ENCODE assay signal across 1 cellular context in genomic region chr16:67040906-67041305, GRCh38.
TF ChIP-seq lines count a peak whose summit lies in the region.

No MANE protein-coding gene starts in this region.

TF ChIP-seq in GM12878, 131 proteins besides CTCF, POLR2A, EP300 and RAD21 (continued from another document):
- TF ChIP-seq, protein P1, sequence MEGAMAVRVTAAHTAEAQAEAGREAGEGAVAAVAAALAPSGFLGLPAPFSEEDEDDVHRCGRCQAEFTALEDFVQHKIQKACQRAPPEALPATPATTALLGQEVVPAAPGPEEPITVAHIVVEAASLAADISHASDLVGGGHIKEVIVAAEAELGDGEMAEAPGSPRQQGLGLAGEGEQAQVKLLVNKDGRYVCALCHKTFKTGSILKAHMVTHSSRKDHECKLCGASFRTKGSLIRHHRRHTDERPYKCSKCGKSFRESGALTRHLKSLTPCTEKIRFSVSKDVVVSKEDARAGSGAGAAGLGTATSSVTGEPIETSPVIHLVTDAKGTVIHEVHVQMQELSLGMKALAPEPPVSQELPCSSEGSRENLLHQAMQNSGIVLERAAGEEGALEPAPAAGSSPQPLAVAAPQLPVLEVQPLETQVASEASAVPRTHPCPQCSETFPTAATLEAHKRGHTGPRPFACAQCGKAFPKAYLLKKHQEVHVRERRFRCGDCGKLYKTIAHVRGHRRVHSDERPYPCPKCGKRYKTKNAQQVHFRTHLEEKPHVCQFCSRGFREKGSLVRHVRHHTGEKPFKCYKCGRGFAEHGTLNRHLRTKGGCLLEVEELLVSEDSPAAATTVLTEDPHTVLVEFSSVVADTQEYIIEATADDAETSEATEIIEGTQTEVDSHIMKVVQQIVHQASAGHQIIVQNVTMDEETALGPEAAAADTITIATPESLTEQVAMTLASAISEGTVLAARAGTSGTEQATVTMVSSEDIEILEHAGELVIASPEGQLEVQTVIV (IDR thresholded peaks at IDR 0.05; ENCODE audit: borderline replicate concordance, partially characterized antibody) = no peak
- TF ChIP-seq, protein P2, sequence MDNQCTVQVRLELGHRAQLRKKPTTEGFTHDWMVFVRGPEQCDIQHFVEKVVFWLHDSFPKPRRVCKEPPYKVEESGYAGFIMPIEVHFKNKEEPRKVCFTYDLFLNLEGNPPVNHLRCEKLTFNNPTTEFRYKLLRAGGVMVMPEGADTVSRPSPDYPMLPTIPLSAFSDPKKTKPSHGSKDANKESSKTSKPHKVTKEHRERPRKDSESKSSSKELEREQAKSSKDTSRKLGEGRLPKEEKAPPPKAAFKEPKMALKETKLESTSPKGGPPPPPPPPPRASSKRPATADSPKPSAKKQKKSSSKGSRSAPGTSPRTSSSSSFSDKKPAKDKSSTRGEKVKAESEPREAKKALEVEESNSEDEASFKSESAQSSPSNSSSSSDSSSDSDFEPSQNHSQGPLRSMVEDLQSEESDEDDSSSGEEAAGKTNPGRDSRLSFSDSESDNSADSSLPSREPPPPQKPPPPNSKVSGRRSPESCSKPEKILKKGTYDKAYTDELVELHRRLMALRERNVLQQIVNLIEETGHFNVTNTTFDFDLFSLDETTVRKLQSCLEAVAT (IDR thresholded peaks at IDR 0.05) = no peak
- TF ChIP-seq POLR2AphosphoS2 (IDR thresholded peaks at IDR 0.05; ENCODE audit: low read depth, low read length) = no peak
- no peak for TF ChIP-seq RELB (IDR thresholded peaks at IDR 0.05; ENCODE audit: low read depth)
- no peak for TF ChIP-seq MXI1 (IDR thresholded peaks at IDR 0.05; ENCODE audit: low read depth, low read length)
- TF ChIP-seq POU2F2 (IDR thresholded peaks at IDR 0.05; ENCODE audit: borderline replicate concordance, low read depth, low read length) = no peak
- no peak for TF ChIP-seq ZNF274 (IDR thresholded peaks at IDR 0.05; ENCODE audit: insufficient read depth, insufficient read length)
- TF ChIP-seq BRCA1 (IDR thresholded peaks at IDR 0.05; ENCODE audit: low read depth, low read length) = no peak
- TF ChIP-seq RUNX3 (IDR thresholded peaks at IDR 0.05; ENCODE audit: low read length) = peak; percentile 42; the same call in 1 of the 2 replicates
- no peak for TF ChIP-seq ZZZ3 (IDR thresholded peaks at IDR 0.05; ENCODE audit: control insufficient read depth, insufficient read length, low read depth)
- TF ChIP-seq NRF1 (conservative IDR thresholded peaks at IDR 0.05; ENCODE audit: low read depth, low read length) = no peak
- TF ChIP-seq ZBTB40 (IDR thresholded peaks at IDR 0.05; ENCODE audit: borderline replicate concordance) = no peak
- TF ChIP-seq ZSCAN29 (IDR thresholded peaks at IDR 0.05) = no peak
